8 cellular contexts compared by ENCODE assay signal in genomic region chr20:58891076-58891685, GRCh38. TPM values are rescaled to one million over a fixed set of nuclear protein-coding genes. Genes with fewer than 3 reads are reported as not detected.
DNase-seq lines count a peak whose midpoint lies in the region; ATAC-seq and TF ChIP-seq lines count a peak whose summit lies in the region.

No MANE protein-coding gene starts in this region.

- peak overlapping the region; percentile 76 to 85 (median 81) for H3K4me3 Mint-ChIP-seq in nephron

- peaks cover 28% of the 10 kb centered on the region for H4K20me1 ChIP-seq in OCI-LY7 (ENCODE audit: insufficient read depth, low read length)

- H3K4me2 ChIP-seq in OCI-LY7 (ENCODE audit: low read length), result peak overlapping the region; percentile 88; the same call in 1 of the 2 replicates

- H3K27me3 Mint-ChIP-seq in nephron (ENCODE audit: low read depth), result no peaks in the 10 kb centered on the region

- BruUV-seq in OCI-LY7 (replicated peaks; lab: Mats Ljungman, UMichigan), result no TSS peak

- H3K27me3 ChIP-seq in stomach, result no peaks in the 10 kb centered on the region

- peaks cover 55% of the 10 kb centered on the region for H3K4me1 ChIP-seq in OCI-LY7 (ENCODE audit: insufficient read depth, low read length, poor library complexity, severe bottlenecking)
- peaks cover 34 to 44% (median 40%) of the 10 kb centered on the region in 4 donors for H3K4me1 ChIP-seq in stomach

- POLR2A ChIA-PET in OCI-LY7 (lab: Charles Lee), result interaction anchor here (0.6 to 0.7 kb wide), 2 partner anchors 141 to 153 kb away, joined by 3 to 4 read pairs; partner anchors contain the start of gene ATP5F1E

- TF ChIP-seq POLR2A in stomach (IDR thresholded peaks at IDR 0.05), result no peak

- peaks cover 62% of the 10 kb centered on the region for H3K79me2 ChIP-seq in OCI-LY7 (ENCODE audit: insufficient read depth, low read depth, low read length)

- peaks cover 8% of the 10 kb centered on the region for H3K36me3 Mint-ChIP-seq in nephron (ENCODE audit: low read depth)

- H3K27ac Mint-ChIP-seq in nephron, result peak overlapping the region; percentile 97 to 100 (median 99)

- peak; percentile 31 for ATAC-seq in HG02970 (IDR thresholded peaks at IDR 0.05; ENCODE audit: low FRiP score, unreplicated experiment)
- ATAC-seq in HG03378 (IDR thresholded peaks at IDR 0.05; ENCODE audit: unreplicated experiment), result no peak

- intact Hi-C loops in OCI-LY7 (cut with micrococcal nuclease; ENCODE audit: unreplicated experiment) (loop anchor here (5.0 kb wide), 2 partner anchors 91 to 276 kb away; partner anchors contain the start of gene NELFCD), stomach (cut with DNase I; ENCODE audit: low total_unique reads) (no loop called here)

- H3K27ac ChIP-seq in OCI-LY7 (ENCODE audit: low read depth, low read length, poor library complexity, severe bottlenecking) (peak overlapping the region; percentile 91), stomach (peak overlapping the region; percentile 98 to 100 (median 99))

- DNase-seq in GM13976 (ENCODE audit: low spot score) (peak; percentile 78), OCI-LY7 (ENCODE audit: low spot score) (peak; percentile 72), activated T-helper 1 cell treated with Interleukin-2 at 50 U/mL for 16 hours (ENCODE audit: low read depth) (peak; percentile 68), fibroblast of mammary gland (ENCODE audit: low read depth) (peak; percentile 43), stomach (peak; percentile 83)

- peaks cover 46% of the 10 kb centered on the region for H3K4me1 Mint-ChIP-seq in nephron

- H3K36me3 ChIP-seq in OCI-LY7 (ENCODE audit: insufficient read depth, low read length) (peaks cover 30% of the 10 kb centered on the region), stomach (peaks cover 0 to 5% (median 2%) of the 10 kb centered on the region in 4 donors)

- TF ChIP-seq CTCF in GM13976 (IDR thresholded peaks at IDR 0.05; ENCODE audit: borderline replicate concordance, control extremely low read depth, extremely low read depth, insufficient read depth, missing control alignments), result no peak
- no peak for TF ChIP-seq CTCF in OCI-LY7 (conservative IDR thresholded peaks at IDR 0.05; ENCODE audit: low read length)
- no peak for TF ChIP-seq CTCF in fibroblast of mammary gland (conservative IDR thresholded peaks at IDR 0.05; ENCODE audit: control insufficient read depth, insufficient read depth, low read depth, low read length)
- no peak for TF ChIP-seq CTCF in nephron (IDR thresholded peaks at IDR 0.05; ENCODE audit: unreplicated experiment in 3 of 3)
- no peak for TF ChIP-seq CTCF in stomach (IDR thresholded peaks at IDR 0.05)

- no peak overlapping the region for H2AFZ ChIP-seq in OCI-LY7 (ENCODE audit: low read length)

- H3K4me3 ChIP-seq in OCI-LY7 (ENCODE audit: low read depth, low read length, poor library complexity, severe bottlenecking) (peak overlapping the region; percentile 90), fibroblast of mammary gland (ENCODE audit: control insufficient read depth, low read depth, low read length) (peak overlapping the region; percentile 74), stomach (peak overlapping the region; percentile 68 to 89 (median 81))

- WGBS in stomach, 5 donors, result 0 to 2% (median 1%) methylated on average over 10 to 93 of the region's 99 CpGs; no CpG with 5 or more reads in 1 of the 5 donors

- CTCF ChIA-PET in OCI-LY7 (lab: Charles Lee; ENCODE audit: unreplicated experiment), result no interaction called here

- in situ Hi-C loops in GM13976 (cut with MboI; ENCODE audit: low sequenced_read_pairs, unreplicated experiment), result no loop called here

- H3K9me3 ChIP-seq in OCI-LY7 (ENCODE audit: low read length) (no peaks in the 10 kb centered on the region), stomach (no peaks in the 10 kb centered on the region)

- H3K9me2 ChIP-seq in OCI-LY7 (ENCODE audit: insufficient read depth, low read length), result no peaks in the 10 kb centered on the region

- TF ChIP-seq EP300 in stomach (IDR thresholded peaks at IDR 0.05), result no peak

- H3K9me3 Mint-ChIP-seq in nephron, result no peaks in the 10 kb centered on the region

RNA-seq across cellular contexts. Expression of gene GNAS, which starts 38.7 kb away (rescaled TPM):
- 546 and 638 TPM in 2 replicates for total RNA-seq in OCI-LY7 (2014; rRNA removed; shearing (Covaris generic))
- total RNA-seq in OCI-LY7 (2022) (913 and 950 TPM in 2 replicates), stomach (1,000 to 10,000 TPM in 1 of 5 donors, 100 to 1,000 TPM in 4; 306 to 1,010 (median 502) TPM)
- 100 to 1,000 TPM; 794 to 911 (median 842) TPM for polyA plus RNA-seq in stomach

RNA-seq across cellular contexts. Expression of gene GNAS-AS1, which starts 40.5 kb away (rescaled TPM):
- 6.5 and 7.7 TPM in 2 replicates for total RNA-seq in OCI-LY7 (2014; rRNA removed; shearing (Covaris generic))
- total RNA-seq in OCI-LY7 (2022) (11.6 and 11.7 TPM in 2 replicates), stomach (10 to 100 TPM in 1 of 5 donors, 1 to 10 TPM in 1, under 1 TPM in 1, not detected in 2; 0.92 to 45.5 (median 2.6) TPM)
- polyA plus RNA-seq in stomach, result under 1 TPM in 1 of 3 donors, not detected in 2; 0.15 TPM
